In the genomic region with DNA sequence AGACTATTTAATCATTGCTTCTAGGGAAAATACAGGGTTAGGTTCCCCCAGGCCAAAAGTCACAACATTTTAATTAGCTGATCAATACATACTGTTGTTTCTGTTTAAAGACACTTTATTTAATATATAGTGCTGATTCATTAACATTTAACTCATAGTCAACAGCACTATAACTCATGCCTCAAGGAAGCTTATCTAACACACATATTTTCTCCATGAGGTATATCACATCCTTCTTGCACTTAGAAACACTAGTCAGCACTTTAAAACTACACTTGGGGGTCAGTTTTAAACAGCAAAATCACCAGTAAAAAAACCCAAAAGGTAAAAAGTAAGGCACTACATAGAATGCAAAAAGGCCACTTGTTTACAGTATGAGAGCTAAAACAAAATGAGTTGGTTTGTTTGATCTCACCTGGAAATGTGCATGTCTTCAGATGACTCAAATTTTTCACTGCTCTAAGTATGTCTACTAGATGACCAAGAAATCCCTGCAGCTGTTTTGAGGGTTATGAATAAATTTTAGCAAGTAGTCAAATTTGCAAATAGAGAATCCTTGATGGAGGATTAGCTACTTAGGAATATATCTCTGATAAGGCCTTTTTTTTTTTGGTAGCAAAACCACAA, we compare ENCODE assay signal across 1 cellular context.
TF ChIP-seq lines count a peak whose summit lies in the region.

No MANE protein-coding gene starts in this region.

TF ChIP-seq in GM12878, 131 proteins besides CTCF, POLR2A, EP300 and RAD21:
- no peak for TF ChIP-seq WRNIP1 (IDR thresholded peaks at IDR 0.05; ENCODE audit: borderline replicate concordance, low read depth, low read length)
- TF ChIP-seq RB1 (IDR thresholded peaks at IDR 0.05; ENCODE audit: borderline replicate concordance): no peak
- TF ChIP-seq SMC3 (IDR thresholded peaks at IDR 0.05; ENCODE audit: borderline replicate concordance, low read length): no peak
- no peak for TF ChIP-seq IKZF2 (IDR thresholded peaks at IDR 0.05)
- TF ChIP-seq, protein P1, sequence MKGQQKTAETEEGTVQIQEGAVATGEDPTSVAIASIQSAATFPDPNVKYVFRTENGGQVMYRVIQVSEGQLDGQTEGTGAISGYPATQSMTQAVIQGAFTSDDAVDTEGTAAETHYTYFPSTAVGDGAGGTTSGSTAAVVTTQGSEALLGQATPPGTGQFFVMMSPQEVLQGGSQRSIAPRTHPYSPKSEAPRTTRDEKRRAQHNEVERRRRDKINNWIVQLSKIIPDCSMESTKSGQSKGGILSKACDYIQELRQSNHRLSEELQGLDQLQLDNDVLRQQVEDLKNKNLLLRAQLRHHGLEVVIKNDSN (IDR thresholded peaks at IDR 0.05; ENCODE audit: borderline replicate concordance, extremely low read length, insufficient read depth, low read depth, low read length): no peak
- no peak for TF ChIP-seq TCF7 (IDR thresholded peaks at IDR 0.05; ENCODE audit: borderline replicate concordance)
- TF ChIP-seq, protein P2, sequence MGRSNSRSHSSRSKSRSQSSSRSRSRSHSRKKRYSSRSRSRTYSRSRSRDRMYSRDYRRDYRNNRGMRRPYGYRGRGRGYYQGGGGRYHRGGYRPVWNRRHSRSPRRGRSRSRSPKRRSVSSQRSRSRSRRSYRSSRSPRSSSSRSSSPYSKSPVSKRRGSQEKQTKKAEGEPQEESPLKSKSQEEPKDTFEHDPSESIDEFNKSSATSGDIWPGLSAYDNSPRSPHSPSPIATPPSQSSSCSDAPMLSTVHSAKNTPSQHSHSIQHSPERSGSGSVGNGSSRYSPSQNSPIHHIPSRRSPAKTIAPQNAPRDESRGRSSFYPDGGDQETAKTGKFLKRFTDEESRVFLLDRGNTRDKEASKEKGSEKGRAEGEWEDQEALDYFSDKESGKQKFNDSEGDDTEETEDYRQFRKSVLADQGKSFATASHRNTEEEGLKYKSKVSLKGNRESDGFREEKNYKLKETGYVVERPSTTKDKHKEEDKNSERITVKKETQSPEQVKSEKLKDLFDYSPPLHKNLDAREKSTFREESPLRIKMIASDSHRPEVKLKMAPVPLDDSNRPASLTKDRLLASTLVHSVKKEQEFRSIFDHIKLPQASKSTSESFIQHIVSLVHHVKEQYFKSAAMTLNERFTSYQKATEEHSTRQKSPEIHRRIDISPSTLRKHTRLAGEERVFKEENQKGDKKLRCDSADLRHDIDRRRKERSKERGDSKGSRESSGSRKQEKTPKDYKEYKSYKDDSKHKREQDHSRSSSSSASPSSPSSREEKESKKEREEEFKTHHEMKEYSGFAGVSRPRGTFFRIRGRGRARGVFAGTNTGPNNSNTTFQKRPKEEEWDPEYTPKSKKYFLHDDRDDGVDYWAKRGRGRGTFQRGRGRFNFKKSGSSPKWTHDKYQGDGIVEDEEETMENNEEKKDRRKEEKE (IDR thresholded peaks at IDR 0.05): no peak
- TF ChIP-seq, protein P3, sequence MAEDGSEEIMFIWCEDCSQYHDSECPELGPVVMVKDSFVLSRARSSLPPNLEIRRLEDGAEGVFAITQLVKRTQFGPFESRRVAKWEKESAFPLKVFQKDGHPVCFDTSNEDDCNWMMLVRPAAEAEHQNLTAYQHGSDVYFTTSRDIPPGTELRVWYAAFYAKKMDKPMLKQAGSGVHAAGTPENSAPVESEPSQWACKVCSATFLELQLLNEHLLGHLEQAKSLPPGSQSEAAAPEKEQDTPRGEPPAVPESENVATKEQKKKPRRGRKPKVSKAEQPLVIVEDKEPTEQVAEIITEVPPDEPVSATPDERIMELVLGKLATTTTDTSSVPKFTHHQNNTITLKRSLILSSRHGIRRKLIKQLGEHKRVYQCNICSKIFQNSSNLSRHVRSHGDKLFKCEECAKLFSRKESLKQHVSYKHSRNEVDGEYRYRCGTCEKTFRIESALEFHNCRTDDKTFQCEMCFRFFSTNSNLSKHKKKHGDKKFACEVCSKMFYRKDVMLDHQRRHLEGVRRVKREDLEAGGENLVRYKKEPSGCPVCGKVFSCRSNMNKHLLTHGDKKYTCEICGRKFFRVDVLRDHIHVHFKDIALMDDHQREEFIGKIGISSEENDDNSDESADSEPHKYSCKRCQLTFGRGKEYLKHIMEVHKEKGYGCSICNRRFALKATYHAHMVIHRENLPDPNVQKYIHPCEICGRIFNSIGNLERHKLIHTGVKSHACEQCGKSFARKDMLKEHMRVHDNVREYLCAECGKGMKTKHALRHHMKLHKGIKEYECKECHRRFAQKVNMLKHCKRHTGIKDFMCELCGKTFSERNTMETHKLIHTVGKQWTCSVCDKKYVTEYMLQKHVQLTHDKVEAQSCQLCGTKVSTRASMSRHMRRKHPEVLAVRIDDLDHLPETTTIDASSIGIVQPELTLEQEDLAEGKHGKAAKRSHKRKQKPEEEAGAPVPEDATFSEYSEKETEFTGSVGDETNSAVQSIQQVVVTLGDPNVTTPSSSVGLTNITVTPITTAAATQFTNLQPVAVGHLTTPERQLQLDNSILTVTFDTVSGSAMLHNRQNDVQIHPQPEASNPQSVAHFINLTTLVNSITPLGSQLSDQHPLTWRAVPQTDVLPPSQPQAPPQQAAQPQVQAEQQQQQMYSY (CRISPR knock-in tag; IDR thresholded peaks at IDR 0.05): no peak
- TF ChIP-seq ASH2L (IDR thresholded peaks at IDR 0.05; ENCODE audit: borderline replicate concordance, low read depth): no peak
- TF ChIP-seq, protein P4, sequence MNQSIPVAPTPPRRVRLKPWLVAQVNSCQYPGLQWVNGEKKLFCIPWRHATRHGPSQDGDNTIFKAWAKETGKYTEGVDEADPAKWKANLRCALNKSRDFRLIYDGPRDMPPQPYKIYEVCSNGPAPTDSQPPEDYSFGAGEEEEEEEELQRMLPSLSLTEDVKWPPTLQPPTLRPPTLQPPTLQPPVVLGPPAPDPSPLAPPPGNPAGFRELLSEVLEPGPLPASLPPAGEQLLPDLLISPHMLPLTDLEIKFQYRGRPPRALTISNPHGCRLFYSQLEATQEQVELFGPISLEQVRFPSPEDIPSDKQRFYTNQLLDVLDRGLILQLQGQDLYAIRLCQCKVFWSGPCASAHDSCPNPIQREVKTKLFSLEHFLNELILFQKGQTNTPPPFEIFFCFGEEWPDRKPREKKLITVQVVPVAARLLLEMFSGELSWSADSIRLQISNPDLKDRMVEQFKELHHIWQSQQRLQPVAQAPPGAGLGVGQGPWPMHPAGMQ (IDR thresholded peaks at IDR 0.05; ENCODE audit: borderline replicate concordance): no peak
- TF ChIP-seq BMI1 (IDR thresholded peaks at IDR 0.05; ENCODE audit: borderline replicate concordance): no peak
- no peak for TF ChIP-seq YBX1 (IDR thresholded peaks at IDR 0.05)
- no peak for TF ChIP-seq FOXK2 (IDR thresholded peaks at IDR 0.05)
- TF ChIP-seq CREM (IDR thresholded peaks at IDR 0.05; ENCODE audit: low read depth): no peak
- TF ChIP-seq LARP7 (IDR thresholded peaks at IDR 0.05): no peak
- no peak for TF ChIP-seq STAT3 (IDR thresholded peaks at IDR 0.05; ENCODE audit: low read depth, low read length)
- TF ChIP-seq, protein P5, sequence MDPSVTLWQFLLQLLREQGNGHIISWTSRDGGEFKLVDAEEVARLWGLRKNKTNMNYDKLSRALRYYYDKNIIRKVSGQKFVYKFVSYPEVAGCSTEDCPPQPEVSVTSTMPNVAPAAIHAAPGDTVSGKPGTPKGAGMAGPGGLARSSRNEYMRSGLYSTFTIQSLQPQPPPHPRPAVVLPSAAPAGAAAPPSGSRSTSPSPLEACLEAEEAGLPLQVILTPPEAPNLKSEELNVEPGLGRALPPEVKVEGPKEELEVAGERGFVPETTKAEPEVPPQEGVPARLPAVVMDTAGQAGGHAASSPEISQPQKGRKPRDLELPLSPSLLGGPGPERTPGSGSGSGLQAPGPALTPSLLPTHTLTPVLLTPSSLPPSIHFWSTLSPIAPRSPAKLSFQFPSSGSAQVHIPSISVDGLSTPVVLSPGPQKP (IDR thresholded peaks at IDR 0.05; ENCODE audit: low read depth, low read length): no peak
- TF ChIP-seq, protein P6, sequence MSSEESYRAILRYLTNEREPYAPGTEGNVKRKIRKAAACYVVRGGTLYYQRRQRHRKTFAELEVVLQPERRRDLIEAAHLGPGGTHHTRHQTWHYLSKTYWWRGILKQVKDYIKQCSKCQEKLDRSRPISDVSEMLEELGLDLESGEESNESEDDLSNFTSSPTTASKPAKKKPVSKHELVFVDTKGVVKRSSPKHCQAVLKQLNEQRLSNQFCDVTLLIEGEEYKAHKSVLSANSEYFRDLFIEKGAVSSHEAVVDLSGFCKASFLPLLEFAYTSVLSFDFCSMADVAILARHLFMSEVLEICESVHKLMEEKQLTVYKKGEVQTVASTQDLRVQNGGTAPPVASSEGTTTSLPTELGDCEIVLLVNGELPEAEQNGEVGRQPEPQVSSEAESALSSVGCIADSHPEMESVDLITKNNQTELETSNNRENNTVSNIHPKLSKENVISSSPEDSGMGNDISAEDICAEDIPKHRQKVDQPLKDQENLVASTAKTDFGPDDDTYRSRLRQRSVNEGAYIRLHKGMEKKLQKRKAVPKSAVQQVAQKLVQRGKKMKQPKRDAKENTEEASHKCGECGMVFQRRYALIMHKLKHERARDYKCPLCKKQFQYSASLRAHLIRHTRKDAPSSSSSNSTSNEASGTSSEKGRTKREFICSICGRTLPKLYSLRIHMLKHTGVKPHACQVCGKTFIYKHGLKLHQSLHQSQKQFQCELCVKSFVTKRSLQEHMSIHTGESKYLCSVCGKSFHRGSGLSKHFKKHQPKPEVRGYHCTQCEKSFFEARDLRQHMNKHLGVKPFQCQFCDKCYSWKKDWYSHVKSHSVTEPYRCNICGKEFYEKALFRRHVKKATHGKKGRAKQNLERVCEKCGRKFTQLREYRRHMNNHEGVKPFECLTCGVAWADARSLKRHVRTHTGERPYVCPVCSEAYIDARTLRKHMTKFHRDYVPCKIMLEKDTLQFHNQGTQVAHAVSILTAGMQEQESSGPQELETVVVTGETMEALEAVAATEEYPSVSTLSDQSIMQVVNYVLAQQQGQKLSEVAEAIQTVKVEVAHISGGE (CRISPR knock-in tag; IDR thresholded peaks at IDR 0.05): no peak
